ENCODE assay signal across 1 cellular context in the genomic region with DNA sequence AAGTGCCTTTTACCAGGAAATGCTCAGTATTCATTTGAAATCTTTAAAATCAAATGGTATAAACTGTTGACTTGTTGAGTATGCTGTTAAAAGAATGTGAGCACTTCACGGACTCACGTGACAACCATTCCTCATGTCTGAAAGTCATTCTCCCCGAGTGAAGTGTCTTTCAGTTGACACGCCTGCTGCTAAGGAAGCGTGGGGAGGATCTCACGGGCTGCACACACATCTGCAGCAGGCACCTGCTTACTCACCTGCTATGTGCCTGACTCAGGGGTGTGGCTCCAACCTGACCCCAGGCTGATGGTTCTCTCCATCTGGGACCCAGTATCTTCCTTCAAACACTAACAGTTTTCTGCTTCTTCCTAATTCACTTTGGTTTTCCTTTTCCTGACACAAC.
TF ChIP-seq lines count a peak whose summit lies in the region.

No MANE protein-coding gene starts in this region.

TF ChIP-seq in GM23338, 12 proteins besides CTCF, POLR2A, EP300 and RAD21 (continued from another document):
- TF ChIP-seq ZNF462 (CRISPR knock-in tag; IDR thresholded peaks at IDR 0.05) (no peak), POLR2AphosphoS5 (IDR thresholded peaks at IDR 0.05; ENCODE audit: low read depth) (no peak), REST (IDR thresholded peaks at IDR 0.05; ENCODE audit: unreplicated experiment) (no peak)
- TF ChIP-seq, protein P1, sequence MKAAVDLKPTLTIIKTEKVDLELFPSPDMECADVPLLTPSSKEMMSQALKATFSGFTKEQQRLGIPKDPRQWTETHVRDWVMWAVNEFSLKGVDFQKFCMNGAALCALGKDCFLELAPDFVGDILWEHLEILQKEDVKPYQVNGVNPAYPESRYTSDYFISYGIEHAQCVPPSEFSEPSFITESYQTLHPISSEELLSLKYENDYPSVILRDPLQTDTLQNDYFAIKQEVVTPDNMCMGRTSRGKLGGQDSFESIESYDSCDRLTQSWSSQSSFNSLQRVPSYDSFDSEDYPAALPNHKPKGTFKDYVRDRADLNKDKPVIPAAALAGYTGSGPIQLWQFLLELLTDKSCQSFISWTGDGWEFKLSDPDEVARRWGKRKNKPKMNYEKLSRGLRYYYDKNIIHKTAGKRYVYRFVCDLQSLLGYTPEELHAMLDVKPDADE (IDR thresholded peaks at IDR 0.05), result no peak
TF ChIP-seq in GM23338: peak in this region for 0.
